In the genomic region with DNA sequence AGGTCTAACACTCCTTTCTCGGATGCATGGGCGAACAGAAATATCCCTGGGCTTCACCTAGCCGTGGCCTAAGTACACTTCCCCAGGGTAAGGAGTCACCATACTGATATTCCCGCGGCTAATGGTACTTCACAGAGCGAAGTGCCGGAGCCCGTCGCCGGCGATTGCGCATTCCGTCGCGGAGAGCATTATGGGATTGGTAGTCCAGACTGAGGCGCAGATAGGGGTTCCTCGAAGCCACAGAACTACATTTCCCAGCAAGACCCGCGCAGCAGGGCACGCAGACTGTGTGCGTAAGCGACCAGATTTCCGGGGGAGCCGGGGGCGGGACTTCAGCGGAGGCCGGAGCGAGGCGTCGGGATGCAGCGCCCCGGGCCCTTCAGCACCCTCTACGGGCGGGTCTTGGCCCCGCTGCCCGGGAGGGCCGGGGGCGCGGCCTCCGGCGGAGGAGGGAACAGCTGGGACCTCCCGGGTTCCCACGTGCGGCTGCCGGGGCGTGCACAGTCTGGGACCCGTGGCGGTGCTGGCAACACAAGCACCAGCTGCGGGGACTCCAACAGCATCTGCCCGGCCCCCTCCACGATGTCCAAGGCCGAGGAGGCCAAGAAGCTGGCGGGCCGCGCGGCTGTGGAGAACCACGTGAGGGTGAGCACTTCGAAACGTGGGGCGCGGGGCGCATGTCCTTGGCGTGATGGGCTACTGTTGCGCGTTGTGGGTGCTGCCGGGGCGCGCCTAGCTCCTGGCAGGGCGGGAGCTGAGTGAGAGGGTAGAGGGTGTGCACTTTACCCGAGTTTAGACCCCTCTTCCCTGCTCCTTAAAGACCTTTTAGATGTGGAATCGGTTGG, we compare ENCODE assay signal across 8 cellular contexts. TPM values are rescaled to one million over a fixed set of nuclear protein-coding genes. Genes with fewer than 3 reads are reported as not detected.
DNase-seq lines count a peak whose midpoint lies in the region; ATAC-seq, FAIRE-seq and TF ChIP-seq lines count a peak whose summit lies in the region.

RPIA (plus strand) TSS at position 335 of the 845 bp plus-strand sequence; CDS start at position 361, 26 bp downstream.

- H3K27me3 ChIP-seq in bronchial epithelial cell (ENCODE audit: control insufficient read depth, insufficient read depth, low read length) = no peaks in the 10 kb centered on the region

- FAIRE-seq in bronchial epithelial cell (lab: Jason Lieb, UNC) = no peak

- no peaks in the 10 kb centered on the region for H3K36me3 ChIP-seq in bronchial epithelial cell (ENCODE audit: control insufficient read depth, insufficient read depth, low read length)

- peak within 1 kb of the TSS; percentile 97 for H3K4me3 ChIP-seq in AG09309 (ENCODE audit: control insufficient read depth, low read depth, low read length)
- peak within 1 kb of the TSS; percentile 91 for H3K4me3 ChIP-seq in WI38 (ENCODE audit: low read depth, low read length)
- peak within 1 kb of the TSS; percentile 76 for H3K4me3 ChIP-seq in bronchial epithelial cell (ENCODE audit: low read depth, low read length)

- DNase-seq in AG09309 (ENCODE audit: low read depth) (peak; percentile 92), NCI-H2227 treated with DMSO at 0.1 percent for 48 hours (lab: John Stamatoyannopoulos, UW) (peak; percentile 96), bronchial epithelial cell (ENCODE audit: low read depth) (peak; percentile 96), iPS-NIHi7 (ENCODE audit: extremely low spot score) (peak; percentile 99), smooth muscle cell of the brain vasculature (ENCODE audit: low read depth, low spot score) (peak; percentile 92)

- TF ChIP-seq CTCF in AG09309 (IDR thresholded peaks at IDR 0.05; ENCODE audit: control insufficient read depth, insufficient read depth, low read depth, low read length, missing control alignments) (peak; percentile 51), WI38 (IDR thresholded peaks at IDR 0.05; ENCODE audit: low read depth, low read length) (peak; percentile 61), bronchial epithelial cell (IDR thresholded peaks at IDR 0.05; ENCODE audit: insufficient read depth, low read length, severe bottlenecking) (peak; percentile 59)

- ATAC-seq in GM18909 (IDR thresholded peaks at IDR 0.05; ENCODE audit: poor library complexity, unreplicated experiment) (peak; percentile 98), HG03175 (IDR thresholded peaks at IDR 0.05; ENCODE audit: unreplicated experiment) (peak; percentile 93)

RNA-seq across cellular contexts. Expression of gene RPIA, which starts in this region (rescaled TPM):
- 6.3 and 6.4 TPM in 2 replicates for total RNA-seq in bronchial epithelial cell

Comparison
In these comparisons a context has a peak if more than half of its experiments do, and no peak if none do; other contexts are left out.
1. Peak in every context shown above with its lines: DNase-seq, ATAC-seq and H3K4me3 ChIP-seq.